In the genomic region with DNA sequence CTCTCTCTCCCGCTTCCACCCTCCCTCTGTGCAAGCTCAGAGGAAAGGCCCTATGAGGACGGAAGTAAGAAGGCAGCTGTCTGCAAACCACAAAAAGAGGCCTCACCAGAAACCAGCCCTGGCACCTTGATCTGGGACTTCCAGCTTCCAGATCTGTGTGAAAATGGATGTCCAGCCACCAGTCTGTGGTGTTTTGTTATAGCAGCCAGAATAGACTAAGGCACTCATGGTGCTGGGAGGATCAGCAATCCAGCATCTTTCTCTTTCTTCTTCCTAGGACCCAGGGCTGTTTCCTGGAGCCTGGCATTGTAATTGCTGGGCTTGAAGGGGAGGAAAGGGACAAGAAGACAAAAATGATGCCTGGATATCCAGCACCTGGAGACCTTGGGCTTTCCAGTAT, we compare ENCODE assay signal across 32 cellular contexts.
"Had no signal": no experiment of that assay in that cellular context is flagged by ENCODE, and none has a peak within 500 bp of the region (broad histone marks: within the 10 kb centered on the region; RNA-seq: fewer than 3 reads in every experiment).

No MANE protein-coding gene starts in this region.

- H3K4me1 Mint-ChIP-seq: activated CD4-positive, alpha-beta memory T cell treated with anti-CD3 and anti-CD28 coated beads, Interleukin-2, amount 10 ng/mL, durations not matched to agents 7 days and 5 days; activated CD4-positive, alpha-beta T cell treated with anti-CD3 and anti-CD28 coated beads for 36 hours; activated CD8-positive, alpha-beta memory T cell treated with anti-CD3 and anti-CD28 coated beads, Interleukin-2, amount 10 ng/mL, durations not matched to agents 7 days and 5 days; activated naive CD4-positive, alpha-beta T cell treated with anti-CD3 and anti-CD28 coated beads, Interleukin-2, amount 10 ng/mL, durations not matched to agents 7 days and 5 days; activated naive CD8-positive, alpha-beta T cell treated with anti-CD3 and anti-CD28 coated beads, Interleukin-2, amount 50 U/mL, for 24 hours; brain; WTC11 had no signal

- ATAC-seq: activated CD4-positive, alpha-beta T cell treated with anti-CD3 and anti-CD28 coated beads for 36 hours; activated CD4-positive, CD25-positive, alpha-beta regulatory T cell treated with anti-CD3 and anti-CD28 coated beads, Interleukin-2, amount 50 U/mL, for 24 hours; activated CD8-positive, alpha-beta memory T cell treated with anti-CD3 and anti-CD28 coated beads, Interleukin-2, amount 10 ng/mL, durations not matched to agents 7 days and 5 days; activated naive CD8-positive, alpha-beta T cell treated with anti-CD3 and anti-CD28 coated beads, Interleukin-2, amount 50 U/mL, for 24 hours; Right ventricle myocardium inferior; WTC11 had no signal

- DNase-seq: activated CD4-positive, alpha-beta memory T cell treated with anti-CD3 and anti-CD28 coated beads, Interleukin-2, amount 10 ng/mL, durations not matched to agents 7 days and 5 days; activated CD4-positive, alpha-beta T cell treated with anti-CD3 and anti-CD28 coated beads for 36 hours; activated CD8-positive, alpha-beta memory T cell treated with anti-CD3 and anti-CD28 coated beads for 24 hours; activated CD8-positive, alpha-beta memory T cell treated with anti-CD3 and anti-CD28 coated beads, Interleukin-2, amount 10 ng/mL, durations not matched to agents 7 days and 5 days; activated CD8-positive, alpha-beta memory T cell treated with anti-CD3 and anti-CD28 coated beads, Interleukin-2, amount 50 U/mL, for 48 hours; activated effector memory CD4-positive, alpha-beta T cell treated with Interleukin-2 at 50 U/mL for 16 hours; activated naive CD4-positive, alpha-beta T cell treated with anti-CD3 and anti-CD28 coated beads, Interleukin-2, amount 10 ng/mL, durations not matched to agents 7 days and 5 days; activated naive CD8-positive, alpha-beta T cell treated with anti-CD3 and anti-CD28 coated beads, Interleukin-2, amount 50 U/mL, for 24 hours; activated T-cell treated with anti-CD3 and anti-CD28 coated beads, Interleukin-2, amount 50 U/mL, for 48 hours; anterior cingulate cortex; caudate nucleus; cerebellar nuclear complex; NCI-H1105; NCI-H1417 treated with DMSO at 0.1 percent for 48 hours; NCI-H1694; NCI-H1930; NCI-H2081 treated with DMSO at 0.1 percent for 48 hours; NCI-H345; NCI-H524 treated with DMSO at 0.1 percent for 48 hours; NK-92 treated with Interleukin-12 subunit alpha and Interleukin-12 subunit beta, amount 100 ng/mL, for 24 hours; PC-3; SIG-M5; T-helper 1 cell; T1000 had no signal

- H3K27ac Mint-ChIP-seq: activated CD4-positive, alpha-beta memory T cell treated with anti-CD3 and anti-CD28 coated beads, Interleukin-2, amount 10 ng/mL, durations not matched to agents 7 days and 5 days; activated CD4-positive, alpha-beta T cell treated with anti-CD3 and anti-CD28 coated beads for 36 hours; activated CD8-positive, alpha-beta memory T cell treated with anti-CD3 and anti-CD28 coated beads, Interleukin-2, amount 10 ng/mL, durations not matched to agents 7 days and 5 days; activated naive CD4-positive, alpha-beta T cell treated with anti-CD3 and anti-CD28 coated beads, Interleukin-2, amount 10 ng/mL, durations not matched to agents 7 days and 5 days; activated naive CD8-positive, alpha-beta T cell; activated naive CD8-positive, alpha-beta T cell treated with anti-CD3 and anti-CD28 coated beads, Interleukin-2, amount 50 U/mL, for 24 hours; WTC11 had no signal

- H3K27ac ChIP-seq: RWPE1 had no signal

- FAIRE-seq: bronchial epithelial cell, RCC 7860 had no signal

- H3K4me3 Mint-ChIP-seq: activated CD4-positive, alpha-beta memory T cell treated with anti-CD3 and anti-CD28 coated beads, Interleukin-2, amount 10 ng/mL, durations not matched to agents 7 days and 5 days; activated CD4-positive, alpha-beta T cell treated with anti-CD3 and anti-CD28 coated beads for 36 hours; activated CD8-positive, alpha-beta memory T cell treated with anti-CD3 and anti-CD28 coated beads, Interleukin-2, amount 10 ng/mL, durations not matched to agents 7 days and 5 days; activated naive CD4-positive, alpha-beta T cell treated with anti-CD3 and anti-CD28 coated beads, Interleukin-2, amount 10 ng/mL, durations not matched to agents 7 days and 5 days; activated naive CD8-positive, alpha-beta T cell; activated naive CD8-positive, alpha-beta T cell treated with anti-CD3 and anti-CD28 coated beads, Interleukin-2, amount 50 U/mL, for 24 hours; brain; WTC11 had no signal

- H3K27me3 Mint-ChIP-seq: activated CD4-positive, alpha-beta memory T cell treated with anti-CD3 and anti-CD28 coated beads, Interleukin-2, amount 10 ng/mL, durations not matched to agents 7 days and 5 days; activated naive CD4-positive, alpha-beta T cell treated with anti-CD3 and anti-CD28 coated beads, Interleukin-2, amount 10 ng/mL, durations not matched to agents 7 days and 5 days; brain had no signal

- H3K9me3 Mint-ChIP-seq: activated CD4-positive, alpha-beta memory T cell treated with anti-CD3 and anti-CD28 coated beads, Interleukin-2, amount 10 ng/mL, durations not matched to agents 7 days and 5 days; activated naive CD4-positive, alpha-beta T cell treated with anti-CD3 and anti-CD28 coated beads, Interleukin-2, amount 10 ng/mL, durations not matched to agents 7 days and 5 days; activated naive CD8-positive, alpha-beta T cell treated with anti-CD3 and anti-CD28 coated beads, Interleukin-2, amount 50 U/mL, for 24 hours had no signal

- H3K36me3 Mint-ChIP-seq: activated CD8-positive, alpha-beta memory T cell treated with anti-CD3 and anti-CD28 coated beads, Interleukin-2, amount 10 ng/mL, durations not matched to agents 7 days and 5 days; activated naive CD4-positive, alpha-beta T cell treated with anti-CD3 and anti-CD28 coated beads, Interleukin-2, amount 10 ng/mL, durations not matched to agents 7 days and 5 days; activated naive CD8-positive, alpha-beta T cell; brain; WTC11 had no signal
